In genomic region chr11:132357811-132358572, GRCh38 we compare ENCODE assay signal across 11 cellular contexts.
A peak's percentile ranks its signal among the peaks of the same experiment; 100 is the strongest.
DNase-seq lines count a peak whose midpoint lies in the region; ATAC-seq and TF ChIP-seq lines count a peak whose summit lies in the region.
"Had no signal": no experiment of that assay in that cellular context is flagged by ENCODE, and none has a peak within 500 bp of the region (broad histone marks: within the 10 kb centered on the region; RNA-seq: fewer than 3 reads in every experiment).

No MANE protein-coding gene starts in this region.

- DNase-seq in GM19240 (ENCODE audit: insufficient read length, low spot score) (peak; percentile 41), NCI-H2227 treated with DMSO at 0.1 percent for 48 hours (lab: John Stamatoyannopoulos, UW) (no peak), H4 (ENCODE audit: low spot score) (no peak), CD14-positive monocyte (ENCODE audit: low spot score) (no peak), SKM-1 treated with dmso at 0.1 percent for 144 hours (lab: John Stamatoyannopoulos, UW; ENCODE audit: unreplicated experiment) (no peak)
- DNase-seq: left ventricle myocardium superior, right cardiac atrium had no signal

- peak; percentile 78 for ATAC-seq in HG02840 (IDR thresholded peaks at IDR 0.05; ENCODE audit: low FRiP score, unreplicated experiment)
- ATAC-seq in HG03575 (IDR thresholded peaks at IDR 0.05; ENCODE audit: extremely low read depth, insufficient number of reproducible peaks, low FRiP score, unreplicated experiment), result peak; percentile 77
- ATAC-seq: left ventricle myocardium superior, right cardiac atrium had no signal

- TF ChIP-seq CTCF in GM12875 (IDR thresholded peaks at IDR 0.05; ENCODE audit: borderline replicate concordance, insufficient read depth, low read depth, low read length) (no peak), CD14-positive monocyte (IDR thresholded peaks at IDR 0.05) (no peak)

- intact Hi-C loops in CD14-positive monocyte (cut with micrococcal nuclease), result no loop called here

- no peak overlapping the region for H3K4me3 Mint-ChIP-seq in CD14-positive monocyte

- H3K4me3 ChIP-seq in GM12875 (ENCODE audit: low read depth, low read length), result peak overlapping the region; percentile 44
- H3K4me3 ChIP-seq: breast epithelium had no signal

- no peaks in the 10 kb centered on the region for H3K27me3 Mint-ChIP-seq in CD14-positive monocyte (ENCODE audit: low read depth in 3 of 3)

- no peaks in the 10 kb centered on the region for H3K36me3 Mint-ChIP-seq in CD14-positive monocyte

- no peak overlapping the region for H3K27ac Mint-ChIP-seq in CD14-positive monocyte

- no peaks in the 10 kb centered on the region for H3K4me1 Mint-ChIP-seq in CD14-positive monocyte

- peaks cover 0 to 7% (median 2%) of the 10 kb centered on the region in 7 donors for H3K9me3 Mint-ChIP-seq in CD14-positive monocyte
